ENCODE assay signal across 16 cellular contexts in the genomic region with DNA sequence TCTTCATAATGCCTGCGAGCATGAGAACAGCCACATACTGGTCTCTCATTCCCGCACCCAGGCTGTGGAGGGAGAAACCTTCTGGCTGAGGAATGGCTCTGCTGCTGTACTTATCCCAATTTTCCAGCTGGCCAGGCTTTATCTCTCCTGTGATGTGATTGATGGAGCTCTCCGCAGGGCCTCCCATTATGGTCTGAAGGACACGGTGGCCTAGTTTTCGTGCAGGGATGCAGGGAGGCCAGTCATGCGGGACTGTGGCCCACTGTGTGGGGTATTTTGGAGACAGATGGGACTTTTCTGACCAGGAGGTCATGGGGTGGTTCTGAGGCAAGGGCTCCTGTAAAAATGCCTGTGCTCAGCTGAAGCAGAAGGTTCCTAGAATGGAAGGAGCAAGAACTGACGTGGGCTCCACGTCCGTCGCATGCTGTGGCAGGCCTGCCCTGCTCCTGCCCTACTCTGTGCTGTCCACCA.
DNase-seq lines count a peak whose midpoint lies in the region; ATAC-seq and TF ChIP-seq lines count a peak whose summit lies in the region.
"Had no signal": no experiment of that assay in that cellular context is flagged by ENCODE, and none has a peak within 500 bp of the region (broad histone marks: within the 10 kb centered on the region; RNA-seq: fewer than 3 reads in every experiment).

No MANE protein-coding gene starts in this region.

- 11 to 53% (median 42%) methylated on average over 7 to 10 of the region's 10 CpGs for WGBS in heart left ventricle, 4 donors

- no peaks in the 10 kb centered on the region for H3K9me3 ChIP-seq in WERI-Rb-1 (ENCODE audit: severe bottlenecking)
- H3K9me3 ChIP-seq in heart left ventricle = peaks cover 0 to 9% (median 0%) of the 10 kb centered on the region in 12 donors
- H3K9me3 ChIP-seq: SJCRH30 had no signal

- H3K36me3 ChIP-seq in WERI-Rb-1 (no peaks in the 10 kb centered on the region), heart left ventricle (no peaks in the 10 kb centered on the region)
- H3K36me3 ChIP-seq: SJCRH30 had no signal

- TF ChIP-seq POLR2A in heart left ventricle (IDR thresholded peaks at IDR 0.05) = no peak

- no peaks in the 10 kb centered on the region for H3K27me3 ChIP-seq in WERI-Rb-1 (ENCODE audit: insufficient read depth, low read depth, severe bottlenecking)
- no peaks in the 10 kb centered on the region for H3K27me3 ChIP-seq in heart left ventricle
- H3K27me3 ChIP-seq: SJCRH30 had no signal

- peaks cover 0 to 30% (median 12%) of the 10 kb centered on the region in 12 donors for H3K4me1 ChIP-seq in heart left ventricle
- H3K4me1 ChIP-seq: SJCRH30 had no signal

- intact Hi-C loops in heart left ventricle (cut with DNase I) = loop anchor here in 2 of 10 donors (5.0 to 10.0 kb wide), 3 partner anchors 99 to 251 kb away; a partner anchor contains a TSS
- intact Hi-C loops in posterior vena cava (cut with DNase I) = loop anchor here in 1 of 2 donors (1.0 kb wide), 1 partner anchor 42 kb away; no protein-coding TSS in a partner anchor

- peak; percentile 56 for DNase-seq in GM12865 (ENCODE audit: low read depth)
- DNase-seq in WERI-Rb-1 = peak; percentile 93
- peak in 4 of 5 donors; percentile 43 to 81 (median 64) for DNase-seq in heart left ventricle
- DNase-seq in posterior vena cava (ENCODE audit: low spot score) = peak; percentile 90
- DNase-seq in T-helper 2 cell = no peak
- no peak for DNase-seq in globus pallidus (ENCODE audit: low spot score)
- DNase-seq in OCI-M1 (lab: John Stamatoyannopoulos, UW) = no peak
- DNase-seq: amniotic stem cell, endodermal cell, mesenchymal stem cell, MV-4-11, NCI-H2081, NCI-H510A, SJCRH30 had no signal

- H3K27ac ChIP-seq in WERI-Rb-1 (peak overlapping the region; percentile 79), heart left ventricle (peak overlapping the region in 11 of 12 donors; percentile 43 to 78 (median 62))
- H3K27ac ChIP-seq: SJCRH30 had no signal

- H3K4me3 ChIP-seq in GM12865 (ENCODE audit: low read depth, low read length) (no peak overlapping the region), WERI-Rb-1 (ENCODE audit: low read depth, low read length) (peak overlapping the region; percentile 5; the same call in 1 of the 2 replicates), heart left ventricle (no peak overlapping the region)
- H3K4me3 ChIP-seq: SJCRH30 had no signal

- ATAC-seq in heart left ventricle = peak; percentile 67 to 78 (median 71)
- ATAC-seq: natural killer cell treated with Interleukin-12 subunit alpha and Interleukin-12 subunit beta and Interleukin-15 and Interleukin-18, amount 100 ng/mL, for 72 hours; stimulated activated memory B cell treated with anti-CD40 and anti-IgM and Interleukin-4, amounts not matched to agents 10 μg/mL and 1 μg/mL and 100 μg/mL, for 72 hours had no signal

- TF ChIP-seq CTCF in GM12865 (IDR thresholded peaks at IDR 0.05; ENCODE audit: insufficient read depth, low read depth, low read length, missing control alignments) = no peak
- no peak for TF ChIP-seq CTCF in WERI-Rb-1 (IDR thresholded peaks at IDR 0.05; ENCODE audit: low read depth, low read length)
- no peak for TF ChIP-seq CTCF in heart left ventricle (IDR thresholded peaks at IDR 0.05)

Comparison
In these comparisons a context has a peak if more than half of its experiments do, and no peak if none do; other contexts are left out.
1. DNase-seq: peak in GM12865 (single experiment), WERI-Rb-1 (single experiment), heart left ventricle (4 of 5) and posterior vena cava (single experiment); none in T-helper 2 cell (0 of 5), globus pallidus (single experiment) and OCI-M1 (single experiment).